Comparison of ENCODE assay signal across 1 cellular context in genomic region chr17:51166987-51167931, GRCh38.
TF ChIP-seq lines count a peak whose summit lies in the region.

No MANE protein-coding gene starts in this region.

TF ChIP-seq in HEK293, 187 proteins besides CTCF, POLR2A, EP300 and RAD21 (continued from another document and continues in another):
- TF ChIP-seq ZNF639 (tag by site-specific recombination; IDR thresholded peaks at IDR 0.05) (peak; percentile 68; the same call in 1 of the 2 replicates), KLF8 (tag by site-specific recombination; IDR thresholded peaks at IDR 0.05) (peak; percentile 63; the same call in 1 of the 2 replicates), ZNF629 (tag by site-specific recombination; IDR thresholded peaks at IDR 0.05) (0 out of 2 replicates have a peak, but pooled peaks have one; percentile 18), ZNF2 (tag by site-specific recombination; IDR thresholded peaks at IDR 0.05) (peak; percentile 76; the same call in 1 of the 2 replicates), ZNF335 (tag by site-specific recombination; conservative IDR thresholded peaks at IDR 0.05) (peak; percentile 64), PATZ1 (tag by site-specific recombination; IDR thresholded peaks at IDR 0.05) (peak; percentile 75), ZNF843 (tag by site-specific recombination; IDR thresholded peaks at IDR 0.05) (peak; percentile 45), ZBTB8A (tag by site-specific recombination; IDR thresholded peaks at IDR 0.05) (peak; percentile 88), ZXDB (tag by site-specific recombination; IDR thresholded peaks at IDR 0.05) (peak; percentile 40), ZIC2 (tag by site-specific recombination; IDR thresholded peaks at IDR 0.05) (0 out of 2 replicates have a peak, but pooled peaks have one; percentile 35), SP3 (tag by site-specific recombination; IDR thresholded peaks at IDR 0.05) (0 out of 2 replicates have a peak, but pooled peaks have one; percentile 16), ZNF654 (tag by site-specific recombination; IDR thresholded peaks at IDR 0.05; ENCODE audit: low read depth) (0 out of 2 replicates have a peak, but pooled peaks have one; percentile 12), ZBTB21 (tag by site-specific recombination; IDR thresholded peaks at IDR 0.05) (peak; percentile 30; the same call in 1 of the 2 replicates), ZFP69B (tag by site-specific recombination; IDR thresholded peaks at IDR 0.05) (peak; percentile 66; the same call in 1 of the 2 replicates), ZNF391 (tag by site-specific recombination; IDR thresholded peaks at IDR 0.05; ENCODE audit: borderline replicate concordance, low read depth) (peak; percentile 71; the same call in 1 of the 2 replicates), ZNF660 (tag by site-specific recombination; IDR thresholded peaks at IDR 0.05) (no peak), BCL11B (tag by site-specific recombination; IDR thresholded peaks at IDR 0.05; ENCODE audit: low read depth) (no peak), KLF7 (tag by site-specific recombination; IDR thresholded peaks at IDR 0.05; ENCODE audit: borderline replicate concordance) (0 out of 2 replicates have a peak, but pooled peaks have one; percentile 17), ZNF510 (tag by site-specific recombination; IDR thresholded peaks at IDR 0.05; ENCODE audit: insufficient replicate concordance) (no peak), GLIS1 (tag by site-specific recombination; IDR thresholded peaks at IDR 0.05) (peak; percentile 67), SP2 (tag by site-specific recombination; IDR thresholded peaks at IDR 0.05) (peak; percentile 11; the same call in 1 of the 2 replicates), ZNF341 (tag by site-specific recombination; IDR thresholded peaks at IDR 0.05; ENCODE audit: low read depth) (peak; percentile 47), ZBTB11 (tag by site-specific recombination; conservative IDR thresholded peaks at IDR 0.05; ENCODE audit: low read depth) (0 out of 2 replicates have a peak, but pooled peaks have one; percentile 8), KLF1 (tag by site-specific recombination; IDR thresholded peaks at IDR 0.05) (peak; percentile 26; the same call in 1 of the 2 replicates), BCL11A (tag by site-specific recombination; IDR thresholded peaks at IDR 0.05; ENCODE audit: low read depth) (0 out of 2 replicates have a peak, but pooled peaks have one; percentile 32), INSM2 (tag by site-specific recombination; IDR thresholded peaks at IDR 0.05) (no peak), GLIS2 (tag by site-specific recombination; IDR thresholded peaks at IDR 0.05) (peak; percentile 91), ZBTB17 (tag by site-specific recombination; IDR thresholded peaks at IDR 0.05) (peak; percentile 95), EGR2 (tag by site-specific recombination; IDR thresholded peaks at IDR 0.05; ENCODE audit: low read depth) (peak; percentile 71), ZNF10 (tag by site-specific recombination; IDR thresholded peaks at IDR 0.05) (peak; percentile 29; the same call in 1 of the 2 replicates), REPIN1 (tag by site-specific recombination; IDR thresholded peaks at IDR 0.05; ENCODE audit: low read depth) (0 out of 2 replicates have a peak, but pooled peaks have one; percentile 46), ZNF501 (tag by site-specific recombination; IDR thresholded peaks at IDR 0.05) (peak; percentile 62; the same call in 1 of the 2 replicates), ZFHX2 (tag by site-specific recombination; conservative IDR thresholded peaks at IDR 0.05) (peak; percentile 67; the same call in 1 of the 2 replicates), MEIS1 (CRISPR knock-in tag; IDR thresholded peaks at IDR 0.05; ENCODE audit: borderline replicate concordance) (no peak), ZNF24 (tag by site-specific recombination; IDR thresholded peaks at IDR 0.05) (peak; percentile 34; the same call in 1 of the 2 replicates), ZNF777 (tag by site-specific recombination; IDR thresholded peaks at IDR 0.05; ENCODE audit: borderline replicate concordance) (0 out of 2 replicates have a peak, but pooled peaks have one; percentile 35), ZNF16 (tag by site-specific recombination; IDR thresholded peaks at IDR 0.05; ENCODE audit: low read depth) (no peak)
- TF ChIP-seq, protein P1, sequence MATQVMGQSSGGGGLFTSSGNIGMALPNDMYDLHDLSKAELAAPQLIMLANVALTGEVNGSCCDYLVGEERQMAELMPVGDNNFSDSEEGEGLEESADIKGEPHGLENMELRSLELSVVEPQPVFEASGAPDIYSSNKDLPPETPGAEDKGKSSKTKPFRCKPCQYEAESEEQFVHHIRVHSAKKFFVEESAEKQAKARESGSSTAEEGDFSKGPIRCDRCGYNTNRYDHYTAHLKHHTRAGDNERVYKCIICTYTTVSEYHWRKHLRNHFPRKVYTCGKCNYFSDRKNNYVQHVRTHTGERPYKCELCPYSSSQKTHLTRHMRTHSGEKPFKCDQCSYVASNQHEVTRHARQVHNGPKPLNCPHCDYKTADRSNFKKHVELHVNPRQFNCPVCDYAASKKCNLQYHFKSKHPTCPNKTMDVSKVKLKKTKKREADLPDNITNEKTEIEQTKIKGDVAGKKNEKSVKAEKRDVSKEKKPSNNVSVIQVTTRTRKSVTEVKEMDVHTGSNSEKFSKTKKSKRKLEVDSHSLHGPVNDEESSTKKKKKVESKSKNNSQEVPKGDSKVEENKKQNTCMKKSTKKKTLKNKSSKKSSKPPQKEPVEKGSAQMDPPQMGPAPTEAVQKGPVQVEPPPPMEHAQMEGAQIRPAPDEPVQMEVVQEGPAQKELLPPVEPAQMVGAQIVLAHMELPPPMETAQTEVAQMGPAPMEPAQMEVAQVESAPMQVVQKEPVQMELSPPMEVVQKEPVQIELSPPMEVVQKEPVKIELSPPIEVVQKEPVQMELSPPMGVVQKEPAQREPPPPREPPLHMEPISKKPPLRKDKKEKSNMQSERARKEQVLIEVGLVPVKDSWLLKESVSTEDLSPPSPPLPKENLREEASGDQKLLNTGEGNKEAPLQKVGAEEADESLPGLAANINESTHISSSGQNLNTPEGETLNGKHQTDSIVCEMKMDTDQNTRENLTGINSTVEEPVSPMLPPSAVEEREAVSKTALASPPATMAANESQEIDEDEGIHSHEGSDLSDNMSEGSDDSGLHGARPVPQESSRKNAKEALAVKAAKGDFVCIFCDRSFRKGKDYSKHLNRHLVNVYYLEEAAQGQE (tag by site-specific recombination; IDR thresholded peaks at IDR 0.05) = peak; percentile 40; the same call in 1 of the 2 replicates
- TF ChIP-seq, protein P2, sequence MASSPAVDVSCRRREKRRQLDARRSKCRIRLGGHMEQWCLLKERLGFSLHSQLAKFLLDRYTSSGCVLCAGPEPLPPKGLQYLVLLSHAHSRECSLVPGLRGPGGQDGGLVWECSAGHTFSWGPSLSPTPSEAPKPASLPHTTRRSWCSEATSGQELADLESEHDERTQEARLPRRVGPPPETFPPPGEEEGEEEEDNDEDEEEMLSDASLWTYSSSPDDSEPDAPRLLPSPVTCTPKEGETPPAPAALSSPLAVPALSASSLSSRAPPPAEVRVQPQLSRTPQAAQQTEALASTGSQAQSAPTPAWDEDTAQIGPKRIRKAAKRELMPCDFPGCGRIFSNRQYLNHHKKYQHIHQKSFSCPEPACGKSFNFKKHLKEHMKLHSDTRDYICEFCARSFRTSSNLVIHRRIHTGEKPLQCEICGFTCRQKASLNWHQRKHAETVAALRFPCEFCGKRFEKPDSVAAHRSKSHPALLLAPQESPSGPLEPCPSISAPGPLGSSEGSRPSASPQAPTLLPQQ (tag by site-specific recombination; IDR thresholded peaks at IDR 0.05) = peak; percentile 41; the same call in 1 of the 2 replicates
- TF ChIP-seq, protein P3, sequence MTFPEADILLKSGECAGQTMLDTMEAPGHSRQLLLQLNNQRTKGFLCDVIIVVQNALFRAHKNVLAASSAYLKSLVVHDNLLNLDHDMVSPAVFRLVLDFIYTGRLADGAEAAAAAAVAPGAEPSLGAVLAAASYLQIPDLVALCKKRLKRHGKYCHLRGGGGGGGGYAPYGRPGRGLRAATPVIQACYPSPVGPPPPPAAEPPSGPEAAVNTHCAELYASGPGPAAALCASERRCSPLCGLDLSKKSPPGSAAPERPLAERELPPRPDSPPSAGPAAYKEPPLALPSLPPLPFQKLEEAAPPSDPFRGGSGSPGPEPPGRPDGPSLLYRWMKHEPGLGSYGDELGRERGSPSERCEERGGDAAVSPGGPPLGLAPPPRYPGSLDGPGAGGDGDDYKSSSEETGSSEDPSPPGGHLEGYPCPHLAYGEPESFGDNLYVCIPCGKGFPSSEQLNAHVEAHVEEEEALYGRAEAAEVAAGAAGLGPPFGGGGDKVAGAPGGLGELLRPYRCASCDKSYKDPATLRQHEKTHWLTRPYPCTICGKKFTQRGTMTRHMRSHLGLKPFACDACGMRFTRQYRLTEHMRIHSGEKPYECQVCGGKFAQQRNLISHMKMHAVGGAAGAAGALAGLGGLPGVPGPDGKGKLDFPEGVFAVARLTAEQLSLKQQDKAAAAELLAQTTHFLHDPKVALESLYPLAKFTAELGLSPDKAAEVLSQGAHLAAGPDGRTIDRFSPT (tag by site-specific recombination; IDR thresholded peaks at IDR 0.05) = peak; percentile 66; the same call in 1 of the 2 replicates
- TF ChIP-seq, protein P4, sequence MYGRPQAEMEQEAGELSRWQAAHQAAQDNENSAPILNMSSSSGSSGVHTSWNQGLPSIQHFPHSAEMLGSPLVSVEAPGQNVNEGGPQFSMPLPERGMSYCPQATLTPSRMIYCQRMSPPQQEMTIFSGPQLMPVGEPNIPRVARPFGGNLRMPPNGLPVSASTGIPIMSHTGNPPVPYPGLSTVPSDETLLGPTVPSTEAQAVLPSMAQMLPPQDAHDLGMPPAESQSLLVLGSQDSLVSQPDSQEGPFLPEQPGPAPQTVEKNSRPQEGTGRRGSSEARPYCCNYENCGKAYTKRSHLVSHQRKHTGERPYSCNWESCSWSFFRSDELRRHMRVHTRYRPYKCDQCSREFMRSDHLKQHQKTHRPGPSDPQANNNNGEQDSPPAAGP (tag by site-specific recombination; IDR thresholded peaks at IDR 0.05) = peak; percentile 62; the same call in 1 of the 2 replicates
